Comparison of ENCODE assay signal across 18 cellular contexts in the genomic region with DNA sequence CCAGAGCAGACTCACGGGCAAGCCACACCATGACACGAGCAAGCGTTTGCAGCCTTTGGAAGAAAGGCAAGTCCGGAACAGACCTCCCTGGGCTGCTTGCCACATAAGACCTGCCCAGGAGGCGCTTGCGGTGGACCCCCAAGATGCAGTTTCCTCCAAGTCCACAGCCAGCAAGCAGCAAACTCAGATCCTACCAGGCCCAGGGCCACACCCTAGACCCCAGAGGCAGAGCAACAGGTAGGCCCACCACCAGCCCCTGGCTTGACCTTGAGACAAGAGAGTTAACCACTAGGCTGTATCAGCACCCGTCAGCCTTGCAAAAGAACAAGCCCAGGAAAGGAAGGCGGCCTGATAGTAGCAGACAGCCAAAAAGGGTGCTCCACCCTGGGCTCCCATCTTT. TPM values are rescaled to one million over a fixed set of nuclear protein-coding genes. Genes with fewer than 3 reads are reported as not detected.
DNase-seq lines count a peak whose midpoint lies in the region; ATAC-seq, FAIRE-seq and TF ChIP-seq lines count a peak whose summit lies in the region.
"Had no signal": no experiment of that assay in that cellular context is flagged by ENCODE, and none has a peak within 500 bp of the region (broad histone marks: within the 10 kb centered on the region; RNA-seq: fewer than 3 reads in every experiment).

No MANE protein-coding gene starts in this region.

- H3K4me3 ChIP-seq in HEK293 (ENCODE audit: low read depth, low read length) (no peak overlapping the region), small intestine (ENCODE audit: low read depth in 1 of 2, low read length in 2 of 2) (no peak overlapping the region)
- H3K4me3 ChIP-seq: colonic mucosa, esophagus squamous epithelium, prostate gland, suprapubic skin had no signal

- POLR2A ChIA-PET in HEK293 (lab: Yijun Ruan, JAX) = interaction anchor here (1.0 to 3.4 kb wide), 2 partner anchors 34 to 39 kb away, joined by 3 to 48 read pairs; partner anchors contain the start of gene ACTG1
- POLR2A ChIA-PET in activated naive CD8-positive, alpha-beta T cell treated with anti-CD3 and anti-CD28 coated beads, Interleukin-2, amount 10 ng/mL, durations not matched to agents 7 days and 5 days (lab: Charles Lee) = interaction anchor here (1.0 kb wide), 1 partner anchor 31 kb away, joined by 4 read pairs; no protein-coding TSS in a partner anchor
- POLR2A ChIA-PET in naive thymus-derived CD8-positive, alpha-beta T cell (lab: Charles Lee) = interaction anchor here (0.6 to 8.3 kb wide), 3 partner anchors 38 to 60 kb away, joined by 3 to 140 read pairs (median 4); partner anchors contain the start of gene ACTG1

- no peaks in the 10 kb centered on the region for H3K9me3 Mint-ChIP-seq in T-helper 1 cell treated with Interleukin-12 subunit alpha and Interleukin-12 subunit beta and Interleukin-4 antibody, amounts not matched to agents 30 μg/mL and 1 μg/mL, for 36 hours
- H3K9me3 Mint-ChIP-seq in activated naive CD8-positive, alpha-beta T cell treated with anti-CD3 and anti-CD28 coated beads, Interleukin-2, amount 10 ng/mL, durations not matched to agents 7 days and 5 days = no peaks in the 10 kb centered on the region
- H3K9me3 Mint-ChIP-seq in naive thymus-derived CD8-positive, alpha-beta T cell = no peaks in the 10 kb centered on the region

- no peak overlapping the region for H3K27ac Mint-ChIP-seq in T-helper 1 cell treated with Interleukin-12 subunit alpha and Interleukin-12 subunit beta and Interleukin-4 antibody, amounts not matched to agents 30 μg/mL and 1 μg/mL, for 36 hours
- no peak overlapping the region for H3K27ac Mint-ChIP-seq in activated naive CD8-positive, alpha-beta T cell treated with anti-CD3 and anti-CD28 coated beads, Interleukin-2, amount 10 ng/mL, durations not matched to agents 7 days and 5 days
- H3K27ac Mint-ChIP-seq in naive thymus-derived CD8-positive, alpha-beta T cell = peak overlapping the region in 4 of 10 donors; percentile 20 to 66 (median 35)
- H3K27ac Mint-ChIP-seq: activated CD8-positive, alpha-beta memory T cell treated with anti-CD3 and anti-CD28 coated beads, Interleukin-2, amount 10 ng/mL, durations not matched to agents 7 days and 5 days had no signal

- H3K4me3 Mint-ChIP-seq in T-helper 1 cell treated with Interleukin-12 subunit alpha and Interleukin-12 subunit beta and Interleukin-4 antibody, amounts not matched to agents 30 μg/mL and 1 μg/mL, for 36 hours = peak overlapping the region; percentile 48
- H3K4me3 Mint-ChIP-seq in activated naive CD8-positive, alpha-beta T cell treated with anti-CD3 and anti-CD28 coated beads, Interleukin-2, amount 10 ng/mL, durations not matched to agents 7 days and 5 days = peak overlapping the region; percentile 22
- H3K4me3 Mint-ChIP-seq in naive thymus-derived CD8-positive, alpha-beta T cell = peak overlapping the region; percentile 34 to 91 (median 62)

- no peak for TF ChIP-seq CTCF in HEK293 (tag by site-specific recombination; IDR thresholded peaks at IDR 0.05)

- H3K36me3 Mint-ChIP-seq in T-helper 1 cell treated with Interleukin-12 subunit alpha and Interleukin-12 subunit beta and Interleukin-4 antibody, amounts not matched to agents 30 μg/mL and 1 μg/mL, for 36 hours (ENCODE audit: low read depth) = peaks cover 3% of the 10 kb centered on the region
- peaks cover 2% of the 10 kb centered on the region for H3K36me3 Mint-ChIP-seq in activated naive CD8-positive, alpha-beta T cell treated with anti-CD3 and anti-CD28 coated beads, Interleukin-2, amount 10 ng/mL, durations not matched to agents 7 days and 5 days
- peaks cover 0 to 38% (median 6%) of the 10 kb centered on the region in 3 donors for H3K36me3 Mint-ChIP-seq in naive thymus-derived CD8-positive, alpha-beta T cell

- CTCF ChIA-PET in HEK293 (lab: Yijun Ruan, JAX) = interaction anchor here (1.2 kb wide), 1 partner anchor 28 kb away, joined by 7 read pairs; no protein-coding TSS in a partner anchor

- H3K36me3 ChIP-seq in HEK293 (ENCODE audit: control insufficient read depth in 2 of 2, insufficient read depth in 1 of 2, low read length in 2 of 2) = peaks cover 9 to 59% of the 10 kb centered on the region in 2 experiments; a peak in 2 of 3 replicates
- peaks cover 3 to 7% of the 10 kb centered on the region in 2 donors for H3K36me3 ChIP-seq in small intestine (ENCODE audit: control insufficient read depth in 2 of 2, insufficient read depth in 2 of 2, low read length in 2 of 2)

- DNase-seq in T-helper 1 cell (no peak), RPMI8226 (no peak), caudate nucleus (lab: John Stamatoyannopoulos, UW) (no peak), small intestine (no peak)
- DNase-seq in activated naive CD8-positive, alpha-beta T cell treated with anti-CD3 and anti-CD28 coated beads, Interleukin-2, amount 10 ng/mL, durations not matched to agents 7 days and 5 days = no peak
- no peak for DNase-seq in naive thymus-derived CD8-positive, alpha-beta T cell
- DNase-seq: activated CD8-positive, alpha-beta memory T cell treated with anti-CD3 and anti-CD28 coated beads, Interleukin-2, amount 10 ng/mL, durations not matched to agents 7 days and 5 days; colonic mucosa; esophagus squamous epithelium; KG1; NCI-H345 had no signal

- H3K9me3 ChIP-seq in HEK293 (ENCODE audit: control insufficient read depth, insufficient read depth, low read depth, low read length) (no peaks in the 10 kb centered on the region), small intestine (ENCODE audit: control insufficient read depth, low read depth) (no peaks in the 10 kb centered on the region)
- H3K9me3 ChIP-seq: colonic mucosa, esophagus squamous epithelium, prostate gland, suprapubic skin had no signal

- WGBS in small intestine, 3 donors = 92 to 98% (median 96%) methylated on average over 8 of the region's 8 CpGs

- no peak for ATAC-seq in activated naive CD8-positive, alpha-beta T cell treated with anti-CD3 and anti-CD28 coated beads, Interleukin-2, amount 10 ng/mL, durations not matched to agents 7 days and 5 days (ENCODE audit: low read depth)
- ATAC-seq in naive thymus-derived CD8-positive, alpha-beta T cell = no peak
- ATAC-seq: activated CD8-positive, alpha-beta memory T cell treated with anti-CD3 and anti-CD28 coated beads, Interleukin-2, amount 10 ng/mL, durations not matched to agents 7 days and 5 days; left cardiac atrium had no signal

- H3K27ac ChIP-seq in HEK293 (ENCODE audit: extremely low read depth, low read depth, low read length) (no peak overlapping the region), caudate nucleus (ENCODE audit: low read depth, low read length) (no peak overlapping the region), small intestine (ENCODE audit: low read depth in 1 of 2, low read length in 1 of 2) (no peak overlapping the region)
- H3K27ac ChIP-seq: 22Rv1, colonic mucosa, esophagus squamous epithelium, prostate gland, suprapubic skin had no signal

- FAIRE-seq in small intestine (lab: Jason Lieb, UNC) = no peak
- FAIRE-seq: TTC549 had no signal

- peaks cover 12% of the 10 kb centered on the region for H3K4me1 ChIP-seq in HEK293 (ENCODE audit: control insufficient read depth, insufficient read depth, low read length)
- H3K4me1 ChIP-seq in small intestine (ENCODE audit: control insufficient read depth in 2 of 2, insufficient read depth in 1 of 2, low read depth in 1 of 2, low read length in 1 of 2) = peaks cover 8% of the 10 kb centered on the region in 2 donors

- no peaks in the 10 kb centered on the region for H3K27me3 ChIP-seq in small intestine (ENCODE audit: control insufficient read depth in 2 of 2, insufficient read depth in 2 of 2, low read length in 2 of 2)
- H3K27me3 ChIP-seq: colonic mucosa, esophagus squamous epithelium, suprapubic skin had no signal

- no peaks in the 10 kb centered on the region for H3K27me3 Mint-ChIP-seq in T-helper 1 cell treated with Interleukin-12 subunit alpha and Interleukin-12 subunit beta and Interleukin-4 antibody, amounts not matched to agents 30 μg/mL and 1 μg/mL, for 36 hours (ENCODE audit: low read depth)
- H3K27me3 Mint-ChIP-seq in activated naive CD8-positive, alpha-beta T cell treated with anti-CD3 and anti-CD28 coated beads, Interleukin-2, amount 10 ng/mL, durations not matched to agents 7 days and 5 days = no peaks in the 10 kb centered on the region
- no peaks in the 10 kb centered on the region for H3K27me3 Mint-ChIP-seq in naive thymus-derived CD8-positive, alpha-beta T cell
- H3K27me3 Mint-ChIP-seq: activated CD8-positive, alpha-beta memory T cell treated with anti-CD3 and anti-CD28 coated beads, Interleukin-2, amount 10 ng/mL, durations not matched to agents 7 days and 5 days had no signal

- H3K4me1 Mint-ChIP-seq in T-helper 1 cell treated with Interleukin-12 subunit alpha and Interleukin-12 subunit beta and Interleukin-4 antibody, amounts not matched to agents 30 μg/mL and 1 μg/mL, for 36 hours (ENCODE audit: low read depth) = peaks cover 19% of the 10 kb centered on the region
- H3K4me1 Mint-ChIP-seq in activated naive CD8-positive, alpha-beta T cell treated with anti-CD3 and anti-CD28 coated beads, Interleukin-2, amount 10 ng/mL, durations not matched to agents 7 days and 5 days = peaks cover 19% of the 10 kb centered on the region
- peaks cover 12 to 40% (median 31%) of the 10 kb centered on the region in 4 donors for H3K4me1 Mint-ChIP-seq in naive thymus-derived CD8-positive, alpha-beta T cell

TF ChIP-seq in HEK293, 187 proteins besides CTCF, POLR2A, EP300 and RAD21 (continues in another document):
- TF ChIP-seq SCRT2 (tag by site-specific recombination; IDR thresholded peaks at IDR 0.05) = peak; percentile 89
- no peak for TF ChIP-seq ZNF202 (tag by site-specific recombination; IDR thresholded peaks at IDR 0.05; ENCODE audit: borderline replicate concordance)
- TF ChIP-seq ZNF600 (tag by site-specific recombination; IDR thresholded peaks at IDR 0.05) = peak; percentile 82
- peak; percentile 86 for TF ChIP-seq GLIS1 (tag by site-specific recombination; IDR thresholded peaks at IDR 0.05)

RNA-seq across cellular contexts. Expression of gene FAAP100, which starts 2.3 kb away (rescaled TPM):
- 10 to 100 TPM; 40.7 to 43.1 TPM for total RNA-seq in activated naive CD8-positive, alpha-beta T cell treated with anti-CD3 and anti-CD28 coated beads, Interleukin-2, amount 10 ng/mL, durations not matched to agents 7 days and 5 days
- 10 to 100 TPM; 52.5 to 55.9 TPM for total RNA-seq in naive thymus-derived CD8-positive, alpha-beta T cell
- 10 to 100 TPM in 2 of 3 donors, 1 to 10 TPM in 1; 9.1 to 17.4 (median 11.7) TPM for polyA plus RNA-seq in naive thymus-derived CD8-positive, alpha-beta T cell
- polyA plus RNA-seq in small intestine = 10 to 100 TPM; 24.5 to 30.2 (median 29.2) TPM

RNA-seq across cellular contexts. Expression of gene FSCN2, which starts 21.6 kb away (rescaled TPM):
- 1 to 10 TPM in 1 of 2 experiments, under 1 TPM in 1; 0.94 to 1.7 TPM for total RNA-seq in activated naive CD8-positive, alpha-beta T cell treated with anti-CD3 and anti-CD28 coated beads, Interleukin-2, amount 10 ng/mL, durations not matched to agents 7 days and 5 days
- total RNA-seq in naive thymus-derived CD8-positive, alpha-beta T cell = 1 to 10 TPM in 1 of 2 experiments, under 1 TPM in 1; 0.96 to 2.0 TPM
- not detected for polyA plus RNA-seq in naive thymus-derived CD8-positive, alpha-beta T cell
- 1 to 10 TPM in 1 of 3 donors, not detected in 2; 1.3 TPM for polyA plus RNA-seq in small intestine

RNA-seq across cellular contexts. Expression of gene ACTG1, which starts 37.2 kb away (rescaled TPM):
- total RNA-seq in activated naive CD8-positive, alpha-beta T cell treated with anti-CD3 and anti-CD28 coated beads, Interleukin-2, amount 10 ng/mL, durations not matched to agents 7 days and 5 days = 1,000 to 10,000 TPM; 2,936 to 3,174 TPM
- total RNA-seq in naive thymus-derived CD8-positive, alpha-beta T cell = 1,000 to 10,000 TPM; 1,189 to 1,230 TPM
- polyA plus RNA-seq in naive thymus-derived CD8-positive, alpha-beta T cell = 1,000 to 10,000 TPM; 1,334 to 1,669 (median 1,595) TPM
- polyA plus RNA-seq in small intestine = 1,000 to 10,000 TPM; 1,318 to 3,459 (median 1,629) TPM
